8 cellular contexts compared by ENCODE assay signal in genomic region chr14:52706724-52707706, GRCh38. TPM values are rescaled to one million over a fixed set of nuclear protein-coding genes. Genes with fewer than 3 reads are reported as not detected.
DNase-seq lines count a peak whose midpoint lies in the region; TF ChIP-seq lines count a peak whose summit lies in the region.

TSS of gene PSMC6 (plus strand) at chr14:52707200. CDS start at chr14:52707220, 20 bp downstream.

- peak within 1 kb of the TSS; percentile 90 for H2AFZ ChIP-seq in neural cell (ENCODE audit: low read depth, low read length)

- H4K20me1 ChIP-seq in neural cell (ENCODE audit: insufficient read depth): no peaks in the 10 kb centered on the region

- H3K4me2 ChIP-seq in neural cell (ENCODE audit: low read length): peak within 1 kb of the TSS; percentile 47

- TF ChIP-seq RAD21 in neural cell (conservative IDR thresholded peaks at IDR 0.05): no peak

- peak; percentile 53 for TF ChIP-seq EP300 in neural cell (conservative IDR thresholded peaks at IDR 0.05; ENCODE audit: poor library complexity, severe bottlenecking)
- no peak for TF ChIP-seq EP300 in stomach (IDR thresholded peaks at IDR 0.05)

- H3K4me3 ChIP-seq in HAP-1 (peak within 1 kb of the TSS; percentile 87), MG63 (peak within 1 kb of the TSS; percentile 93), fibroblast of the aortic adventitia (ENCODE audit: low read depth, low read length) (peak within 1 kb of the TSS; percentile 87), neural cell (ENCODE audit: low read length) (peak within 1 kb of the TSS; percentile 80), stomach (peak within 1 kb of the TSS; percentile 68 to 80 (median 74))

- H3K79me2 ChIP-seq in neural cell (replicated peaks; ENCODE audit: insufficient read depth, low read length): peaks cover 35% of the 10 kb centered on the region

- no peak for TF ChIP-seq POLR2A in stomach (IDR thresholded peaks at IDR 0.05)

- no peaks in the 10 kb centered on the region for H3K9me2 ChIP-seq in neural cell (ENCODE audit: insufficient read depth, low read length)

- H3K9me3 ChIP-seq in HAP-1 (no peaks in the 10 kb centered on the region), MG63 (no peaks in the 10 kb centered on the region), neural cell (ENCODE audit: low read length) (no peaks in the 10 kb centered on the region), stomach (no peaks in the 10 kb centered on the region)

- intact Hi-C loops in stomach (cut with DNase I; ENCODE audit: low total_unique reads): no loop called here

- 0 to 1% (median 0%) methylated on average over 41 to 43 of the region's 43 CpGs for WGBS in stomach, 5 donors

- H3K9ac ChIP-seq in neural cell (ENCODE audit: low read length): peak within 1 kb of the TSS; percentile 90

- peak within 1 kb of the TSS; percentile 87 for H3K27ac ChIP-seq in neural cell (ENCODE audit: low read length)
- peak within 1 kb of the TSS; percentile 89 to 95 (median 91) for H3K27ac ChIP-seq in stomach

- H3K27me3 ChIP-seq in HAP-1 (ENCODE audit: low read depth) (no peaks in the 10 kb centered on the region), MG63 (no peaks in the 10 kb centered on the region), neural cell (ENCODE audit: insufficient read depth, low read depth, low read length) (no peaks in the 10 kb centered on the region), stomach (no peaks in the 10 kb centered on the region)

- H3F3A ChIP-seq in neural cell (ENCODE audit: insufficient read depth, low read length, poor library complexity, severe bottlenecking): no peaks in the 10 kb centered on the region

- H3K4me1 ChIP-seq in HAP-1: peaks cover 10% of the 10 kb centered on the region
- peaks cover 16 to 54% (median 31%) of the 10 kb centered on the region in 4 donors for H3K4me1 ChIP-seq in stomach

- TF ChIP-seq CTCF in fibroblast of the aortic adventitia (IDR thresholded peaks at IDR 0.05; ENCODE audit: insufficient read depth, low read length): no peak
- TF ChIP-seq CTCF in neural cell (IDR thresholded peaks at IDR 0.05; ENCODE audit: poor library complexity, severe bottlenecking): no peak
- no peak for TF ChIP-seq CTCF in stomach (IDR thresholded peaks at IDR 0.05)

- in situ Hi-C loops in G401 (cut with HindIII; ENCODE audit: low sequenced_read_pairs) (no loop called here), HAP-1 (cut with MboI; ENCODE audit: low sequenced_read_pairs) (no loop called here)

- peaks cover 41% of the 10 kb centered on the region for H3K36me3 ChIP-seq in HAP-1 (replicated peaks)
- H3K36me3 ChIP-seq in MG63: peaks cover 38% of the 10 kb centered on the region
- peaks cover under 1% of the 10 kb centered on the region for H3K36me3 ChIP-seq in neural cell (ENCODE audit: insufficient read depth, low read length)
- peaks cover 16 to 35% (median 34%) of the 10 kb centered on the region in 4 donors for H3K36me3 ChIP-seq in stomach

- DNase-seq in G401 (ENCODE audit: low spot score) (peak; percentile 97), HAP-1 (ENCODE audit: low spot score in 2 of 2) (peak; percentile 92 to 97), MG63 (peak; percentile 88), SHP77 (lab: John Stamatoyannopoulos, UW) (peak; percentile 78 to 90), fibroblast of the aortic adventitia (ENCODE audit: low read depth) (peak; percentile 85), stomach (peak; percentile 96)
- peak; percentile 92 for DNase-seq in activated effector memory CD4-positive, alpha-beta T cell treated with Interleukin-2 at 50 U/mL for 16 hours

TF ChIP-seq in neural cell, 6 proteins besides CTCF, POLR2A, EP300 and RAD21:
- peak; percentile 29 for TF ChIP-seq SMC3 (conservative IDR thresholded peaks at IDR 0.05; ENCODE audit: poor library complexity)
- peak; percentile 94 for TF ChIP-seq POLR2AphosphoS5 (IDR thresholded peaks at IDR 0.05)
- TF ChIP-seq EZH2 (IDR thresholded peaks at IDR 0.05; ENCODE audit: borderline replicate concordance, insufficient read depth, low read length, poor library complexity, severe bottlenecking): no peak
- TF ChIP-seq TAF1 (IDR thresholded peaks at IDR 0.05; ENCODE audit: low read depth): peak; percentile 96
- TF ChIP-seq REST (IDR thresholded peaks at IDR 0.05; ENCODE audit: borderline replicate concordance): peak; percentile 93
- peak; percentile 62 for TF ChIP-seq MXI1 (conservative IDR thresholded peaks at IDR 0.05; ENCODE audit: poor library complexity, severe bottlenecking)

RNA-seq across cellular contexts. Expression of gene PSMC6, which starts in this region (rescaled TPM):
- 247 and 252 TPM in 2 replicates for total RNA-seq in G401 (2014; rRNA removed; shearing (Covaris generic))
- 116 and 135 TPM in 2 replicates for total RNA-seq in MG63 (2014; rRNA removed; shearing (Covaris generic); ENCODE audit: low replicate concordance)
- 81.2 and 111 TPM in 2 replicates for total RNA-seq in fibroblast of the aortic adventitia (ENCODE audit: low replicate concordance)
- polyA plus RNA-seq in neural cell: 228 and 254 TPM in 2 replicates
- 159 and 168 TPM in 2 replicates for polyA minus RNA-seq in neural cell
- 100 to 1,000 TPM in 4 of 5 donors, 10 to 100 TPM in 1; 21.0 to 357 (median 118) TPM for total RNA-seq in stomach
- polyA plus RNA-seq in stomach: 10 to 100 TPM; 58.8 to 79.1 (median 65.2) TPM

Comparison
In these comparisons a context has a peak if more than half of its experiments do, and no peak if none do; other contexts are left out.
1. Peak in every context shown above with its lines: DNase-seq, H3K4me3 ChIP-seq and H3K27ac ChIP-seq.